1 cellular context compared by ENCODE assay signal in genomic region chr1:90558754-90559378, GRCh38.
TF ChIP-seq lines count a peak whose summit lies in the region.

No MANE protein-coding gene starts in this region.

TF ChIP-seq in HEK293, 187 proteins besides CTCF, POLR2A, EP300 and RAD21 (continued from another document):
- TF ChIP-seq ATF2 (tag by site-specific recombination; IDR thresholded peaks at IDR 0.05; ENCODE audit: low read depth) (peak; percentile 43; the same call in 1 of the 2 replicates), INSM2 (tag by site-specific recombination; IDR thresholded peaks at IDR 0.05) (no peak)
- TF ChIP-seq, protein P1, sequence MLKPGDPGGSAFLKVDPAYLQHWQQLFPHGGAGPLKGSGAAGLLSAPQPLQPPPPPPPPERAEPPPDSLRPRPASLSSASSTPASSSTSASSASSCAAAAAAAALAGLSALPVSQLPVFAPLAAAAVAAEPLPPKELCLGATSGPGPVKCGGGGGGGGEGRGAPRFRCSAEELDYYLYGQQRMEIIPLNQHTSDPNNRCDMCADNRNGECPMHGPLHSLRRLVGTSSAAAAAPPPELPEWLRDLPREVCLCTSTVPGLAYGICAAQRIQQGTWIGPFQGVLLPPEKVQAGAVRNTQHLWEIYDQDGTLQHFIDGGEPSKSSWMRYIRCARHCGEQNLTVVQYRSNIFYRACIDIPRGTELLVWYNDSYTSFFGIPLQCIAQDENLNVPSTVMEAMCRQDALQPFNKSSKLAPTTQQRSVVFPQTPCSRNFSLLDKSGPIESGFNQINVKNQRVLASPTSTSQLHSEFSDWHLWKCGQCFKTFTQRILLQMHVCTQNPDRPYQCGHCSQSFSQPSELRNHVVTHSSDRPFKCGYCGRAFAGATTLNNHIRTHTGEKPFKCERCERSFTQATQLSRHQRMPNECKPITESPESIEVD (tag by site-specific recombination; IDR thresholded peaks at IDR 0.05), result peak; percentile 63
TF ChIP-seq in HEK293: peak in this region for 6.
